8 cellular contexts compared by ENCODE assay signal in genomic region chr12:112116232-112117060, GRCh38. TPM values are rescaled to one million over a fixed set of nuclear protein-coding genes. Genes with fewer than 3 reads are reported as not detected.
A peak's percentile ranks its signal among the peaks of the same experiment; 100 is the strongest.
DNase-seq lines count a peak whose midpoint lies in the region; ATAC-seq lines count a peak whose summit lies in the region.

No MANE protein-coding gene starts in this region.

- no peak overlapping the region for H2BK120ac ChIP-seq in trophoblast cell (ENCODE audit: insufficient read depth, low read length, poor library complexity)

- ATAC-seq in left cardiac atrium (peak; percentile 96 to 97), GM18861 (IDR thresholded peaks at IDR 0.05; ENCODE audit: unreplicated experiment) (no peak), GM19328 (IDR thresholded peaks at IDR 0.05; ENCODE audit: unreplicated experiment) (no peak)

- no peak overlapping the region for H3K18ac ChIP-seq in trophoblast cell (ENCODE audit: low read length)

- no peak overlapping the region for H2AK5ac ChIP-seq in trophoblast cell (ENCODE audit: low read length)

- peak overlapping the region; percentile 56 for H3K9ac ChIP-seq in trophoblast cell (ENCODE audit: low read length)

- no peaks in the 10 kb centered on the region for H3K9me3 ChIP-seq in trophoblast cell (ENCODE audit: insufficient read depth, low read depth, low read length)

- H3K14ac ChIP-seq in trophoblast cell (ENCODE audit: low read length): no peak overlapping the region

- H3K36me3 Mint-ChIP-seq in activated naive CD8-positive, alpha-beta T cell treated with anti-CD3 and anti-CD28 coated beads for 36 hours: no peaks in the 10 kb centered on the region

- H3K27me3 ChIP-seq in trophoblast cell (ENCODE audit: insufficient read depth, low read length): no peaks in the 10 kb centered on the region

- H3K27ac ChIP-seq in trophoblast cell (ENCODE audit: low read depth, low read length): no peak overlapping the region

- H3K4me1 Mint-ChIP-seq in activated naive CD8-positive, alpha-beta T cell treated with anti-CD3 and anti-CD28 coated beads for 36 hours: peaks cover 17% of the 10 kb centered on the region

- no peak overlapping the region for H2BK12ac ChIP-seq in trophoblast cell (ENCODE audit: low read length)

- DNase-seq in activated effector memory CD4-positive, alpha-beta T cell treated with anti-CD3 and anti-CD28 coated beads, Interleukin-2, amount 50 U/mL, for 16 hours: peak; percentile 51
- DNase-seq in activated effector memory CD4-positive, alpha-beta T cell treated with Interleukin-2 at 50 U/mL for 16 hours: no peak
- peak; percentile 67 for DNase-seq in NCI-H345 (lab: John Stamatoyannopoulos, UW)
- no peak for DNase-seq in activated naive CD8-positive, alpha-beta T cell treated with anti-CD3 and anti-CD28 coated beads for 36 hours
- peak; percentile 81 for DNase-seq in left cardiac atrium
- peak in 1 of 2 donors; percentile 56 for DNase-seq in trophoblast cell

- peak overlapping the region; percentile 59 for H4K12ac ChIP-seq in trophoblast cell (ENCODE audit: low read depth, low read length)

- H3K4me2 ChIP-seq in trophoblast cell (ENCODE audit: low read length): peak overlapping the region; percentile 63

- H3K23ac ChIP-seq in trophoblast cell (ENCODE audit: low read length): no peak overlapping the region

- intact Hi-C loops in left cardiac atrium (cut with DNase I): no loop called here

- H3K79me2 ChIP-seq in trophoblast cell (ENCODE audit: control insufficient read depth, insufficient read depth, low read length, poor library complexity): no peaks in the 10 kb centered on the region

- no CpG with 5 or more reads among the region's 7 CpGs for WGBS in trophoblast cell (ENCODE audit: extremely low coverage, insufficient coverage, insufficient read length)

- H3K4ac ChIP-seq in trophoblast cell (ENCODE audit: low read depth, low read length): no peak overlapping the region

- H3K4me3 Mint-ChIP-seq in activated naive CD8-positive, alpha-beta T cell treated with anti-CD3 and anti-CD28 coated beads for 36 hours: peak overlapping the region; percentile 26

- no peaks in the 10 kb centered on the region for H3K27me3 Mint-ChIP-seq in activated naive CD8-positive, alpha-beta T cell treated with anti-CD3 and anti-CD28 coated beads for 36 hours

- no peaks in the 10 kb centered on the region for H3K36me3 ChIP-seq in trophoblast cell (ENCODE audit: control insufficient read depth in 1 of 2, insufficient read depth in 2 of 2, low read length in 2 of 2)

- no peak overlapping the region for H3K4me3 ChIP-seq in trophoblast cell (ENCODE audit: low read depth, low read length)

- H4K91ac ChIP-seq in trophoblast cell (ENCODE audit: low read depth, low read length): no peak overlapping the region

- H3K9me3 Mint-ChIP-seq in activated naive CD8-positive, alpha-beta T cell treated with anti-CD3 and anti-CD28 coated beads for 36 hours: no peaks in the 10 kb centered on the region

- no peak overlapping the region for H2BK5ac ChIP-seq in trophoblast cell (ENCODE audit: low read depth, low read length, poor library complexity)

- no peak overlapping the region for H3K27ac Mint-ChIP-seq in activated naive CD8-positive, alpha-beta T cell treated with anti-CD3 and anti-CD28 coated beads for 36 hours

- H4K8ac ChIP-seq in trophoblast cell (ENCODE audit: low read depth, low read length): peak overlapping the region; percentile 44

- peak overlapping the region; percentile 67 for H2AFZ ChIP-seq in trophoblast cell (ENCODE audit: insufficient read depth, low read length, poor library complexity)

- H3K4me1 ChIP-seq in trophoblast cell (ENCODE audit: control insufficient read depth in 1 of 2, insufficient read depth in 2 of 2, low read length in 2 of 2): peaks cover 0 to 5% of the 10 kb centered on the region in 2 experiments

- H3K79me1 ChIP-seq in trophoblast cell (ENCODE audit: low read length): no peaks in the 10 kb centered on the region

RNA-seq across cellular contexts. Expression of gene NAA25, which starts 7.9 kb away (rescaled TPM):
- total RNA-seq in activated naive CD8-positive, alpha-beta T cell treated with anti-CD3 and anti-CD28 coated beads for 36 hours: 10 to 100 TPM; 51.3 to 54.9 TPM
- 10 to 100 TPM; 11.6 to 17.1 TPM for total RNA-seq in left cardiac atrium
- polyA plus RNA-seq in trophoblast cell (2013): 17.0 and 19.3 TPM in 2 replicates

RNA-seq across cellular contexts. Expression of gene TRAFD1, which starts 8.9 kb away (rescaled TPM):
- total RNA-seq in activated naive CD8-positive, alpha-beta T cell treated with anti-CD3 and anti-CD28 coated beads for 36 hours: 10 to 100 TPM; 49.6 to 49.8 TPM
- 10 to 100 TPM; 18.0 to 18.9 TPM for total RNA-seq in left cardiac atrium
- 15.0 and 16.1 TPM in 2 replicates for polyA plus RNA-seq in trophoblast cell (2013)

Comparison
In these comparisons a context has a peak if more than half of its experiments do, and no peak if none do; other contexts are left out.
1. DNase-seq: peak in activated effector memory CD4-positive, alpha-beta T cell treated with anti-CD3 and anti-CD28 coated beads, Interleukin-2, amount 50 U/mL, for 16 hours (single experiment), NCI-H345 (single experiment) and left cardiac atrium (single experiment); none in activated effector memory CD4-positive, alpha-beta T cell treated with Interleukin-2 at 50 U/mL for 16 hours (single experiment) and activated naive CD8-positive, alpha-beta T cell treated with anti-CD3 and anti-CD28 coated beads for 36 hours (single experiment).
2. ATAC-seq: peak in left cardiac atrium (2 of 2); none in GM18861 (single experiment) and GM19328 (single experiment).